In genomic region chr15:73951591-73951990, GRCh38 we compare ENCODE assay signal across 1 cellular context.
TF ChIP-seq lines count a peak whose summit lies in the region.

No MANE protein-coding gene starts in this region.

TF ChIP-seq in HepG2, 621 proteins besides CTCF, POLR2A, EP300 and RAD21:
- TF ChIP-seq MAFF (IDR thresholded peaks at IDR 0.05; ENCODE audit: low read depth, low read length) (no peak), ZNF232 (CRISPR knock-in tag; IDR thresholded peaks at IDR 0.05; ENCODE audit: borderline replicate concordance) (0 out of 2 replicates have a peak, but pooled peaks have one; percentile 2)
